Comparison of ENCODE assay signal across 1 cellular context in genomic region chr5:369151-369939, GRCh38.
TF ChIP-seq lines count a peak whose summit lies in the region.

No MANE protein-coding gene starts in this region.

TF ChIP-seq in GM12878, 131 proteins besides CTCF, POLR2A, EP300 and RAD21 (continued from another document):
- TF ChIP-seq, protein P1, sequence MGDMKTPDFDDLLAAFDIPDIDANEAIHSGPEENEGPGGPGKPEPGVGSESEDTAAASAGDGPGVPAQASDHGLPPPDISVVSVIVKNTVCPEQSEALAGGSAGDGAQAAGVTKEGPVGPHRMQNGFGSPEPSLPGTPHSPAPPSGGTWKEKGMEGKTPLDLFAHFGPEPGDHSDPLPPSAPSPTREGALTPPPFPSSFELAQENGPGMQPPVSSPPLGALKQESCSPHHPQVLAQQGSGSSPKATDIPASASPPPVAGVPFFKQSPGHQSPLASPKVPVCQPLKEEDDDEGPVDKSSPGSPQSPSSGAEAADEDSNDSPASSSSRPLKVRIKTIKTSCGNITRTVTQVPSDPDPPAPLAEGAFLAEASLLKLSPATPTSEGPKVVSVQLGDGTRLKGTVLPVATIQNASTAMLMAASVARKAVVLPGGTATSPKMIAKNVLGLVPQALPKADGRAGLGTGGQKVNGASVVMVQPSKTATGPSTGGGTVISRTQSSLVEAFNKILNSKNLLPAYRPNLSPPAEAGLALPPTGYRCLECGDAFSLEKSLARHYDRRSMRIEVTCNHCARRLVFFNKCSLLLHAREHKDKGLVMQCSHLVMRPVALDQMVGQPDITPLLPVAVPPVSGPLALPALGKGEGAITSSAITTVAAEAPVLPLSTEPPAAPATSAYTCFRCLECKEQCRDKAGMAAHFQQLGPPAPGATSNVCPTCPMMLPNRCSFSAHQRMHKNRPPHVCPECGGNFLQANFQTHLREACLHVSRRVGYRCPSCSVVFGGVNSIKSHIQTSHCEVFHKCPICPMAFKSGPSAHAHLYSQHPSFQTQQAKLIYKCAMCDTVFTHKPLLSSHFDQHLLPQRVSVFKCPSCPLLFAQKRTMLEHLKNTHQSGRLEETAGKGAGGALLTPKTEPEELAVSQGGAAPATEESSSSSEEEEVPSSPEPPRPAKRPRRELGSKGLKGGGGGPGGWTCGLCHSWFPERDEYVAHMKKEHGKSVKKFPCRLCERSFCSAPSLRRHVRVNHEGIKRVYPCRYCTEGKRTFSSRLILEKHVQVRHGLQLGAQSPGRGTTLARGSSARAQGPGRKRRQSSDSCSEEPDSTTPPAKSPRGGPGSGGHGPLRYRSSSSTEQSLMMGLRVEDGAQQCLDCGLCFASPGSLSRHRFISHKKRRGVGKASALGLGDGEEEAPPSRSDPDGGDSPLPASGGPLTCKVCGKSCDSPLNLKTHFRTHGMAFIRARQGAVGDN (IDR thresholded peaks at IDR 0.05), result peak; percentile 82
- TF ChIP-seq MAX (IDR thresholded peaks at IDR 0.05; ENCODE audit: low read depth, low read length) (peak; percentile 23; the same call in 1 of the 2 replicates), SPI1 (IDR thresholded peaks at IDR 0.05; ENCODE audit: borderline replicate concordance, insufficient read depth, low read depth, low read length) (peak; percentile 41; the same call in 1 of the 2 replicates), KLF5 (IDR thresholded peaks at IDR 0.05; ENCODE audit: partially characterized antibody) (no peak), EGR1 (IDR thresholded peaks at IDR 0.05; ENCODE audit: borderline replicate concordance in 1 of 2, low read depth in 2 of 2, low read length in 2 of 2) (0 out of 3 replicates have a peak, but pooled peaks of 1 of the 2 experiments have one; percentile 15), DPF2 (IDR thresholded peaks at IDR 0.05) (0 out of 2 replicates have a peak, but pooled peaks have one; percentile 2), SREBF1 (IDR thresholded peaks at IDR 0.05; ENCODE audit: low read length) (no peak), BHLHE40 (IDR thresholded peaks at IDR 0.05; ENCODE audit: borderline replicate concordance in 1 of 2, low read depth in 2 of 2, low read length in 1 of 2) (0 out of 4 replicates have a peak, but pooled peaks of 1 of the 2 experiments have one; percentile 20)
